Comparison of ENCODE assay signal across 8 cellular contexts in the genomic region with DNA sequence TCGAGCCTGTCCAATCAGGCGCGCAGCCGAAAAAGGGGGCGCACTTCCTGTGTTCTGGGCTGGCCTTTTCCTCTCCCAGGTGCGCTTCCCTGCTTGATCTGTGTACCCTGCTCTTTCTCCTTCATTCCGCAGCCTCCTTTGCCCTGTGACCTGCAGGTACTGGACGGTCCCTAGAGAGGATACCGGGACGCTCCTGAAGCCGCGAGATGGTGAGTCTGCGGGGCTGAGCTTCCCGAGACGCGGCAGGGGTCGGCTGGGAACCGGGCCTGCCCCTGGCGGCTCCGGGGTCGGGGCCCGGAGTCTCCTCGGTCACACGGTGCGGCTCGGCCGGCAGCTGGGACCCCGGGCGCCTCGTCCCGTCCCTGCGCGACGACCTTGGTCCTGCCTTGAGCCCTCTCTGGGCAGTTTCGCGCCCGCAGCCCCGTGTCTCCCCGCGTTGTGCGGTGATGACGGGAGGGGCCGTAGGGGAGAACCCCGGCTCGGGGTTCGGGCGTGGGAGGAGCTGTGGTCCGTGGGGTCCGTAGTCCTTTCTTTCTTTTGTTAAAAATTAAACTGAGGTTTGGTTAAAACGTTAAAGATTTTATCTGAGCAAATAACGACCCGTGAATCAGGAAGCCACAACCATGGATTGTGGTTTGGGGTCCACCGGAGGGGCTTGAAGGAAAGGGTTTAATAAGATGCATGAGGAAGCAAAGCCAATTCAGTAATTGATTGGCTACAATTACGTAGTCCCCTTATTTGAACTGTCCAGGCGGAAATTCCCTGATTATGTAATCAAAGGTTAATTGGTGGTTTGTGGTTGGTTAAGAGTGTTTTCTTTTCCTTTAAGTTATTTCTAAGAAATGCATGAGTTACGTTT.
DNase-seq lines count a peak whose midpoint lies in the region; ATAC-seq and TF ChIP-seq lines count a peak whose summit lies in the region.

No MANE protein-coding gene starts in this region.

- peaks cover 0 to 17% (median 0%) of the 10 kb centered on the region in 7 donors for H3K27me3 ChIP-seq in heart right ventricle
- H3K27me3 ChIP-seq in psoas muscle (ENCODE audit: insufficient read depth in 3 of 3, low read length in 2 of 3), result peaks cover 0 to 4% (median 0%) of the 10 kb centered on the region in 3 donors
- H3K27me3 ChIP-seq in aorta (ENCODE audit: control insufficient read depth in 1 of 2, insufficient read depth in 2 of 2, low read length in 1 of 2), result no peaks in the 10 kb centered on the region

- peaks cover 0 to 21% (median 11%) of the 10 kb centered on the region in 9 donors for H3K4me1 ChIP-seq in heart right ventricle
- H3K4me1 ChIP-seq in psoas muscle, result peaks cover 4% of the 10 kb centered on the region
- H3K4me1 ChIP-seq in aorta (ENCODE audit: control insufficient read depth in 1 of 2, insufficient read depth in 2 of 2, low read length in 2 of 2), result no peaks in the 10 kb centered on the region

- ATAC-seq in GM18868 (IDR thresholded peaks at IDR 0.05; ENCODE audit: unreplicated experiment) (peak; percentile 38), HG03066 (IDR thresholded peaks at IDR 0.05; ENCODE audit: low read depth, unreplicated experiment) (peak; percentile 45), heart right ventricle (peak; percentile 34 to 98 (median 94)), psoas muscle (peak; percentile 23 to 95 (median 35)), aorta (ENCODE audit: low FRiP score) (peak; percentile 79)

- POLR2A ChIA-PET in RWPE1 (lab: Yijun Ruan, JAX; ENCODE audit: low non-redundant PET), result no interaction called here

- DNase-seq in AG09319 (ENCODE audit: extremely low read depth, low read depth) (no peak), RWPE1 (ENCODE audit: low spot score) (no peak), heart right ventricle (peak; percentile 79 to 81), psoas muscle (peak; percentile 78 to 79), aorta (peak; percentile 74 to 89)
- DNase-seq in activated naive CD4-positive, alpha-beta T cell treated with anti-CD3 and anti-CD28 coated beads, Interleukin-2, amount 50 U/mL, for 16 hours, result peak; percentile 92

- 2 to 3% methylated on average over 56 of the region's 56 CpGs for WGBS in heart right ventricle, 2 donors
- 2 to 3% (median 2%) methylated on average over 55 to 56 of the region's 56 CpGs for WGBS in psoas muscle, 3 donors
- WGBS in aorta, 2 donors, result 2% methylated on average over 53 to 56 of the region's 56 CpGs

- TF ChIP-seq CTCF in AG09319 (IDR thresholded peaks at IDR 0.05; ENCODE audit: low read depth, low read length) (peak; percentile 25), RWPE1 (conservative IDR thresholded peaks at IDR 0.05; ENCODE audit: low read depth) (no peak), heart right ventricle (IDR thresholded peaks at IDR 0.05) (peak in 6 of 9 donors; percentile 17 to 44 (median 27)), psoas muscle (IDR thresholded peaks at IDR 0.05) (no peak)

- intact Hi-C loops in heart right ventricle (cut with DNase I), result loop anchor here in 2 of 10 donors (10.0 kb wide), 3 partner anchors 174 to 216 kb away; a partner anchor contains a TSS
- intact Hi-C loops in psoas muscle (cut with DNase I), result loop anchor here in 1 of 2 donors (10.0 kb wide), 1 partner anchor 236 kb away; no protein-coding TSS in a partner anchor
- intact Hi-C loops in aorta (cut with DNase I), result loop anchor here in 1 of 2 donors (10.0 kb wide), 1 partner anchor 486 kb away; a partner anchor contains a TSS

- H3K9me3 ChIP-seq in heart right ventricle, result no peaks in the 10 kb centered on the region
- no peaks in the 10 kb centered on the region for H3K9me3 ChIP-seq in psoas muscle
- H3K9me3 ChIP-seq in aorta (ENCODE audit: control insufficient read depth, low read length), result no peaks in the 10 kb centered on the region

- H3K27ac ChIP-seq in RWPE1 (peak overlapping the region; percentile 47), heart right ventricle (peak overlapping the region in 8 of 10 donors; percentile 25 to 84 (median 50)), psoas muscle (no peak overlapping the region), aorta (ENCODE audit: low read depth in 1 of 2, low read length in 2 of 2) (no peak overlapping the region)

- H3K4me3 ChIP-seq in heart right ventricle (peak overlapping the region; percentile 56 to 98 (median 81)), psoas muscle (peak overlapping the region; percentile 84), aorta (ENCODE audit: low read length in 2 of 2) (peak overlapping the region; percentile 80 to 94)

- CTCF ChIA-PET in RWPE1 (lab: Yijun Ruan, JAX), result interaction anchor here (0.6 kb wide), 1 partner anchor 1878 kb away, joined by 6 read pairs; no protein-coding TSS in a partner anchor

- H3K36me3 ChIP-seq in heart right ventricle, result peaks cover 0 to 31% (median 10%) of the 10 kb centered on the region in 9 donors
- H3K36me3 ChIP-seq in psoas muscle (ENCODE audit: insufficient read depth in 1 of 2, low read depth in 1 of 2), result peaks cover 0 to 12% of the 10 kb centered on the region in 2 donors
- peaks cover 0 to 2% of the 10 kb centered on the region in 2 donors for H3K36me3 ChIP-seq in aorta (ENCODE audit: control insufficient read depth in 1 of 2, insufficient read depth in 2 of 2, low read length in 1 of 2)

Comparison
In these comparisons a context has a peak if more than half of its experiments do, and no peak if none do; other contexts are left out.
1. DNase-seq: peak in activated naive CD4-positive, alpha-beta T cell treated with anti-CD3 and anti-CD28 coated beads, Interleukin-2, amount 50 U/mL, for 16 hours (single experiment), heart right ventricle (2 of 2), psoas muscle (2 of 2) and aorta (2 of 2); none in AG09319 (single experiment) and RWPE1 (single experiment).
2. CTCF ChIP-seq: peak in AG09319 (single experiment) and heart right ventricle (6 of 9); none in RWPE1 (single experiment) and psoas muscle (single experiment).
3. ATAC-seq: peak in every context shown above with its lines; median percentile 94 in heart right ventricle; 79 in aorta; 45 in HG03066; 38 in GM18868; 35 in psoas muscle.
4. H3K27ac ChIP-seq: peak in RWPE1 (single experiment) and heart right ventricle (8 of 10); none in psoas muscle (single experiment) and aorta (0 of 2).
5. Peak in every context shown above with its lines, with median percentiles within 50 percentile points of each other: H3K4me3 ChIP-seq.